ENCODE assay signal across 8 cellular contexts in the genomic region with DNA sequence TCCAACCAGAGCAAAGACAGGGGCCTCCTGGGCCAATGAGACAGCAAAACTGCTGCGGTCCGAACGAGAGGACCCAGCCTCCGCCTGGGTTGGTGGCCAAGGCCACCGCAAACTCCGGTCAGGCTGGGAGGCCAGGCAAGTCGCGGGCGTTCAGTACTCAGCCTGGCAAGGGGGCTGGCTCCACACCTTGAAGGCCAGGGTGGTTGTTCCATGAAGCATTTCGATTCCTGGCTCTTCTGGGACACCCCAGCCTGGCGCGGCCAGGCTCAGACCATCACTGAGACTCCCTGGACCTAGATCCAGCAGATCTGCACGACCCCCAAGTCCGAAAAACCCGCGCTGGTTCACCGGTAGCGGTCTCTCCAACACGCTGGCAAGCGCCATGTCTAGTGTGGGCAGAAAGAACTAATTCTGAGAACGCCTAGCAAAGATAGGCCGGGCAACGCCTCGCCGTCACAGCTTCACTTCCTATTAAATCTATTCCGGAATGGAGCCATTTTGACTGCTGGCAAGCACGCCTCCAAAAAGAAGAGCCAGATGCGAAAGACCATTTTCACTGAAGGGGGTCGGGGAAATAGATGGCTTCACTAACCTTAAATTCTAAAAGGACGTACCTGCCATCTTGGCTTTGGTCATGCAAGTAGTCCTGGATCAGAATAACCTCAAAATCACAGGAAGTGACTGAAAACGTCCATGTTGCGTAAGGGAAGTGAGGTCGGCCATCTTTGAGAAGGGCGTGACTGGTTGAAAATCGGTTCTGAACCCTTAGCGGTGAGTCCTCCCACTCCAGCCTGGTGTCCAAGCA. TPM values are rescaled to one million over a fixed set of nuclear protein-coding genes. Genes with fewer than 3 reads are reported as not detected.
DNase-seq lines count a peak whose midpoint lies in the region; ATAC-seq and TF ChIP-seq lines count a peak whose summit lies in the region.

A gene (minus strand): TSS at position 403 of the 805 bp plus-strand sequence. CDS start 19 bp downstream, at position 384.

- H4K20me1 ChIP-seq in OCI-LY1 (ENCODE audit: insufficient read depth, low read length): no peaks in the 10 kb centered on the region

- peaks cover 39% of the 10 kb centered on the region for H3K36me3 ChIP-seq in OCI-LY1 (ENCODE audit: insufficient read depth, low read length)

- H3K9ac ChIP-seq in OCI-LY1 (ENCODE audit: low read length): peak within 1 kb of the TSS; percentile 93

- intact Hi-C loops in Right ventricle myocardium inferior (cut with DNase I): loop anchor here (2.0 kb wide), 1 partner anchor 28 kb away; no protein-coding TSS in a partner anchor
- intact Hi-C loops in posterior cingulate gyrus (cut with DNase I): loop anchor here (2.0 kb wide), 1 partner anchor 28 kb away; no protein-coding TSS in a partner anchor

- peak within 1 kb of the TSS; percentile 92 for H3K4me3 ChIP-seq in OCI-LY1 (ENCODE audit: low read depth, low read length, poor library complexity, severe bottlenecking)

- H3K4me1 ChIP-seq in OCI-LY1 (ENCODE audit: insufficient read depth, low read length, severe bottlenecking): peaks cover 19% of the 10 kb centered on the region

- H2AFZ ChIP-seq in OCI-LY1 (ENCODE audit: low read length): peak within 1 kb of the TSS; percentile 90

- H3K27ac ChIP-seq in OCI-LY1 (ENCODE audit: low read depth, low read length, poor library complexity, severe bottlenecking): peak within 1 kb of the TSS; percentile 84

- H3K79me2 ChIP-seq in OCI-LY1 (ENCODE audit: insufficient read depth, low read length): peaks cover 15% of the 10 kb centered on the region

- H3K4me3 Mint-ChIP-seq in activated naive CD4-positive, alpha-beta T cell treated with anti-CD3 and anti-CD28 coated beads, Interleukin-2, amount 10 ng/mL, durations not matched to agents 7 days and 5 days: peak within 1 kb of the TSS; percentile 71

- CTCF ChIA-PET in HEK293T (lab: Yijun Ruan, JAX): interaction anchor here (1.3 kb wide), 1 partner anchor 48 kb away, joined by 3 read pairs; no protein-coding TSS in a partner anchor
- CTCF ChIA-PET in activated naive CD4-positive, alpha-beta T cell treated with anti-CD3 and anti-CD28 coated beads, Interleukin-2, amount 10 ng/mL, durations not matched to agents 7 days and 5 days (lab: Charles Lee): interaction anchor here (0.6 to 1.1 kb wide), 2 partner anchors 27 to 242 kb away, joined by 3 read pairs; no protein-coding TSS in a partner anchor

- H3K9me2 ChIP-seq in OCI-LY1 (ENCODE audit: low read depth, low read length): no peaks in the 10 kb centered on the region

- no peaks in the 10 kb centered on the region for H3K9me3 ChIP-seq in OCI-LY1 (ENCODE audit: low read length)

- H3K9me3 Mint-ChIP-seq in activated naive CD4-positive, alpha-beta T cell treated with anti-CD3 and anti-CD28 coated beads, Interleukin-2, amount 10 ng/mL, durations not matched to agents 7 days and 5 days: no peaks in the 10 kb centered on the region

- ATAC-seq in Right ventricle myocardium inferior: peak; percentile 99

- peak within 1 kb of the TSS; percentile 56 for H3K4me2 ChIP-seq in OCI-LY1 (ENCODE audit: low read length)

- H3K27me3 ChIP-seq in OCI-LY1 (ENCODE audit: insufficient read depth, low read length): no peaks in the 10 kb centered on the region

- H3K27ac Mint-ChIP-seq in activated naive CD4-positive, alpha-beta T cell treated with anti-CD3 and anti-CD28 coated beads, Interleukin-2, amount 10 ng/mL, durations not matched to agents 7 days and 5 days: peak within 1 kb of the TSS; percentile 95

- H3F3A ChIP-seq in OCI-LY1 (ENCODE audit: insufficient read depth, low read length): no peaks in the 10 kb centered on the region

- POLR2A ChIA-PET in HEK293T (lab: Yijun Ruan, JAX): interaction anchor here (0.6 to 2.8 kb wide), 7 partner anchors 10 to 262 kb away, joined by 3 to 20 read pairs (median 4); no protein-coding TSS in a partner anchor

- DNase-seq in GM04503 (ENCODE audit: low read depth) (peak; percentile 89), HEK293T (ENCODE audit: extremely low spot score) (peak; percentile 92), Right ventricle myocardium inferior (ENCODE audit: missing footprints) (peak; percentile 93), posterior cingulate gyrus (peak; percentile 75 to 98 (median 85)), ureter (ENCODE audit: low spot score) (peak; percentile 93), NCI-H526 (lab: John Stamatoyannopoulos, UW) (no peak)
- DNase-seq in activated naive CD4-positive, alpha-beta T cell treated with anti-CD3 and anti-CD28 coated beads, Interleukin-2, amount 10 ng/mL, durations not matched to agents 7 days and 5 days: peak; percentile 93

- H3K4me1 Mint-ChIP-seq in activated naive CD4-positive, alpha-beta T cell treated with anti-CD3 and anti-CD28 coated beads, Interleukin-2, amount 10 ng/mL, durations not matched to agents 7 days and 5 days: peaks cover 39% of the 10 kb centered on the region

- peaks cover 25% of the 10 kb centered on the region for H3K36me3 Mint-ChIP-seq in activated naive CD4-positive, alpha-beta T cell treated with anti-CD3 and anti-CD28 coated beads, Interleukin-2, amount 10 ng/mL, durations not matched to agents 7 days and 5 days

- H3K27me3 Mint-ChIP-seq in activated naive CD4-positive, alpha-beta T cell treated with anti-CD3 and anti-CD28 coated beads, Interleukin-2, amount 10 ng/mL, durations not matched to agents 7 days and 5 days: peaks cover 5% of the 10 kb centered on the region

- TF ChIP-seq CTCF in OCI-LY1 (IDR thresholded peaks at IDR 0.05; ENCODE audit: low read length): no peak

TF ChIP-seq in HEK293T, 16 proteins besides CTCF, POLR2A, EP300 and RAD21:
- TF ChIP-seq ELF4 (IDR thresholded peaks at IDR 0.05): peak; percentile 70
- TF ChIP-seq, protein P1, sequence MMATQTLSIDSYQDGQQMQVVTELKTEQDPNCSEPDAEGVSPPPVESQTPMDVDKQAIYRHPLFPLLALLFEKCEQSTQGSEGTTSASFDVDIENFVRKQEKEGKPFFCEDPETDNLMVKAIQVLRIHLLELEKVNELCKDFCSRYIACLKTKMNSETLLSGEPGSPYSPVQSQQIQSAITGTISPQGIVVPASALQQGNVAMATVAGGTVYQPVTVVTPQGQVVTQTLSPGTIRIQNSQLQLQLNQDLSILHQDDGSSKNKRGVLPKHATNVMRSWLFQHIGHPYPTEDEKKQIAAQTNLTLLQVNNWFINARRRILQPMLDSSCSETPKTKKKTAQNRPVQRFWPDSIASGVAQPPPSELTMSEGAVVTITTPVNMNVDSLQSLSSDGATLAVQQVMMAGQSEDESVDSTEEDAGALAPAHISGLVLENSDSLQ (IDR thresholded peaks at IDR 0.05): no peak
- TF ChIP-seq NFRKB (IDR thresholded peaks at IDR 0.05): peak; percentile 85
- TF ChIP-seq CTBP1 (IDR thresholded peaks at IDR 0.05; ENCODE audit: borderline replicate concordance): no peak
- TF ChIP-seq ZNF384 (IDR thresholded peaks at IDR 0.05): no peak
- TF ChIP-seq TARDBP (IDR thresholded peaks at IDR 0.05): no peak

RNA-seq across cellular contexts. Expression of the gene that starts here (rescaled TPM):
- total RNA-seq in Right ventricle myocardium inferior (134 TPM), ureter (67.6 TPM)

Comparison
In these comparisons a context has a peak if more than half of its experiments do, and no peak if none do; other contexts are left out.
1. DNase-seq: peak in GM04503 (single experiment), HEK293T (single experiment), activated naive CD4-positive, alpha-beta T cell treated with anti-CD3 and anti-CD28 coated beads, Interleukin-2, amount 10 ng/mL, durations not matched to agents 7 days and 5 days (single experiment), Right ventricle myocardium inferior (single experiment), posterior cingulate gyrus (10 of 10) and ureter (single experiment); none in NCI-H526 (0 of 2).